Comparison of ENCODE assay signal across 12 cellular contexts in genomic region chr3:37074178-37074577, GRCh38.
DNase-seq lines count a peak whose midpoint lies in the region; ATAC-seq and TF ChIP-seq lines count a peak whose summit lies in the region.
"Had no signal": no experiment of that assay in that cellular context is flagged by ENCODE, and none has a peak within 500 bp of the region (broad histone marks: within the 10 kb centered on the region; RNA-seq: fewer than 3 reads in every experiment).

No MANE protein-coding gene starts in this region.

- no peaks in the 10 kb centered on the region for H3K36me3 ChIP-seq in parathyroid adenoma (ENCODE audit: control insufficient read depth, insufficient read depth, low read length)
- no peaks in the 10 kb centered on the region for H3K36me3 ChIP-seq in hepatocyte (replicated peaks; ENCODE audit: insufficient read depth, low read depth)

- ATAC-seq in HG03045 (IDR thresholded peaks at IDR 0.05; ENCODE audit: unreplicated experiment): no peak
- no peak for ATAC-seq in left colon
- ATAC-seq: mucosa of descending colon had no signal

- no peak for TF ChIP-seq CTCF in epithelial cell of esophagus (IDR thresholded peaks at IDR 0.05; ENCODE audit: insufficient read depth, low read depth, low read length, missing control alignments)
- TF ChIP-seq CTCF in parathyroid adenoma (IDR thresholded peaks at IDR 0.05): no peak
- TF ChIP-seq CTCF in hepatocyte (IDR thresholded peaks at IDR 0.05; ENCODE audit: poor library complexity): no peak

- peak overlapping the region; percentile 61 for H3K27ac ChIP-seq in parathyroid adenoma
- no peak overlapping the region for H3K27ac ChIP-seq in hepatocyte

- no peaks in the 10 kb centered on the region for H4K20me1 ChIP-seq in hepatocyte (ENCODE audit: insufficient read depth, poor library complexity, severe bottlenecking)

- 93% methylated on average over 3 of the region's 3 CpGs for WGBS in hepatocyte (ENCODE audit: low lambda C conversion rate, missing lambda C conversion rate)

- intact Hi-C loops in left colon (cut with DNase I, micrococcal nuclease): no loop called here

- H3K9me3 ChIP-seq in parathyroid adenoma (ENCODE audit: control insufficient read depth, low read length) (no peaks in the 10 kb centered on the region), hepatocyte (ENCODE audit: low read depth) (no peaks in the 10 kb centered on the region)
- H3K9me3 ChIP-seq: mucosa of descending colon had no signal

- H3K4me1 ChIP-seq in parathyroid adenoma (peaks cover 11% of the 10 kb centered on the region), hepatocyte (ENCODE audit: insufficient read depth) (peaks cover 12% of the 10 kb centered on the region)

- H3K4me2 ChIP-seq in parathyroid adenoma (ENCODE audit: low read length): no peak overlapping the region
- no peak overlapping the region for H3K4me2 ChIP-seq in hepatocyte

- H2AFZ ChIP-seq in parathyroid adenoma (peak overlapping the region; percentile 19), hepatocyte (no peak overlapping the region)

- no peak overlapping the region for H3K4me3 ChIP-seq in epithelial cell of esophagus (ENCODE audit: low read length)
- no peak overlapping the region for H3K4me3 ChIP-seq in parathyroid adenoma (ENCODE audit: low read depth, low read length)
- H3K4me3 ChIP-seq in hepatocyte: no peak overlapping the region
- H3K4me3 ChIP-seq: mucosa of descending colon had no signal

- H3K27me3 ChIP-seq in parathyroid adenoma (ENCODE audit: control insufficient read depth, insufficient read depth, low read length): no peaks in the 10 kb centered on the region
- H3K27me3 ChIP-seq in hepatocyte: no peaks in the 10 kb centered on the region

- H3K9ac ChIP-seq in parathyroid adenoma: no peak overlapping the region

- no peaks in the 10 kb centered on the region for H3K9me2 ChIP-seq in hepatocyte (replicated peaks; ENCODE audit: insufficient read depth)

- peaks cover 3% of the 10 kb centered on the region for H3K79me2 ChIP-seq in parathyroid adenoma
- H3K79me2 ChIP-seq in hepatocyte: no peaks in the 10 kb centered on the region

- DNase-seq in EH (ENCODE audit: low read depth) (peak; percentile 79), NCI-H226 (peak; percentile 77), epithelial cell of esophagus (ENCODE audit: low read depth) (peak; percentile 60), SHP77 (lab: John Stamatoyannopoulos, UW) (no peak), hepatocyte (ENCODE audit: low spot score) (no peak), left colon (no peak)
- DNase-seq: activated CD4-positive, alpha-beta T cell treated with anti-CD3 and anti-CD28 coated beads, Interleukin-2, amount 50 U/mL, for 4 hours; GDM1; mucosa of descending colon; NCI-H510A had no signal

Comparison
In these comparisons a context has a peak if more than half of its experiments do, and no peak if none do; other contexts are left out.
1. DNase-seq: peak in EH (single experiment), NCI-H226 (single experiment) and epithelial cell of esophagus (single experiment); none in SHP77 (0 of 2), hepatocyte (single experiment) and left colon (0 of 2).